ENCODE assay signal across 25 cellular contexts in genomic region chrX:122363112-122363511, GRCh38.
DNase-seq lines count a peak whose midpoint lies in the region; TF ChIP-seq lines count a peak whose summit lies in the region.
"Had no signal": no experiment of that assay in that cellular context is flagged by ENCODE, and none has a peak within 500 bp of the region (broad histone marks: within the 10 kb centered on the region; RNA-seq: fewer than 3 reads in every experiment).

No MANE protein-coding gene starts in this region.

- H3K9me3 ChIP-seq in spleen = no peaks in the 10 kb centered on the region
- H3K9me3 ChIP-seq: gastroesophageal sphincter, left ventricle myocardium inferior had no signal

- intact Hi-C loops in spleen (cut with DNase I; ENCODE audit: low total_unique reads) = no loop called here
- intact Hi-C loops in activated T-helper 2 cell treated with anti-CD3 and anti-CD28 coated beads, Interferon-gamma antibody, Interleukin-2, Interleukin-4, amounts not matched to agents 10 μg/mL and 5 μg/mL and 100 μg/mL, durations not matched to agents 14 hours and 24 hours and 36 hours (cut with micrococcal nuclease) = no loop called here

- H3K9me3 Mint-ChIP-seq in activated T-helper 2 cell treated with anti-CD3 and anti-CD28 coated beads, Interferon-gamma antibody, Interleukin-2, Interleukin-4, amounts not matched to agents 10 μg/mL and 5 μg/mL and 100 μg/mL, durations not matched to agents 14 hours and 24 hours and 36 hours = peaks cover 4% of the 10 kb centered on the region
- H3K9me3 Mint-ChIP-seq: activated naive CD8-positive, alpha-beta T cell treated with anti-CD3 and anti-CD28 coated beads, Interleukin-2, amount 50 U/mL, for 24 hours; activated T-cell treated with anti-CD3 and anti-CD28 coated beads, Interleukin-2, amount 50 U/mL, for 24 hours; stimulated activated naive CD8-positive, alpha-beta T cell treated with anti-CD3 and anti-CD28 coated beads, Interleukin-15, Interleukin-2, amounts not matched to agents 100 ng/mL and 50 ng/mL, for 24 hours had no signal

- no peak overlapping the region for H3K27ac ChIP-seq in spleen
- H3K27ac ChIP-seq: gastroesophageal sphincter, hepatocyte, left ventricle myocardium inferior had no signal

- H3K36me3 Mint-ChIP-seq in activated T-helper 2 cell treated with anti-CD3 and anti-CD28 coated beads, Interferon-gamma antibody, Interleukin-2, Interleukin-4, amounts not matched to agents 10 μg/mL and 5 μg/mL and 100 μg/mL, durations not matched to agents 14 hours and 24 hours and 36 hours (ENCODE audit: low read depth) = no peaks in the 10 kb centered on the region
- H3K36me3 Mint-ChIP-seq: CD4-positive, alpha-beta memory T cell; mesothelial cell of epicardium; naive B cell had no signal

- H3K36me3 ChIP-seq in spleen = no peaks in the 10 kb centered on the region
- H3K36me3 ChIP-seq: gastroesophageal sphincter, left ventricle myocardium inferior had no signal

- no peak overlapping the region for H3K27ac Mint-ChIP-seq in activated T-helper 2 cell treated with anti-CD3 and anti-CD28 coated beads, Interferon-gamma antibody, Interleukin-2, Interleukin-4, amounts not matched to agents 10 μg/mL and 5 μg/mL and 100 μg/mL, durations not matched to agents 14 hours and 24 hours and 36 hours
- H3K27ac Mint-ChIP-seq: activated naive CD8-positive, alpha-beta T cell treated with anti-CD3 and anti-CD28 coated beads, Interleukin-2, amount 50 U/mL, for 24 hours; activated T-cell treated with anti-CD3 and anti-CD28 coated beads, Interleukin-2, amount 50 U/mL, for 24 hours; CD4-positive, alpha-beta memory T cell; mesothelial cell of epicardium; naive B cell; stimulated activated naive CD8-positive, alpha-beta T cell treated with anti-CD3 and anti-CD28 coated beads, Interleukin-15, Interleukin-2, amounts not matched to agents 100 ng/mL and 50 ng/mL, for 24 hours; T-helper 17 cell had no signal

- TF ChIP-seq POLR2A in NB4 (IDR thresholded peaks at IDR 0.05; ENCODE audit: extremely low read depth, insufficient read length) (no peak), spleen (IDR thresholded peaks at IDR 0.05) (no peak)

- no peaks in the 10 kb centered on the region for H3K4me1 ChIP-seq in spleen
- H3K4me1 ChIP-seq: gastroesophageal sphincter, left ventricle myocardium inferior had no signal

- no peak overlapping the region for H3K4me3 ChIP-seq in NB4 (ENCODE audit: low read depth, low read length)
- H3K4me3 ChIP-seq in epithelial cell of esophagus (ENCODE audit: low read length) = no peak overlapping the region
- H3K4me3 ChIP-seq in spleen = no peak overlapping the region
- H3K4me3 ChIP-seq: gastroesophageal sphincter, hepatocyte, left ventricle myocardium inferior had no signal

- no peaks in the 10 kb centered on the region for H3K27me3 Mint-ChIP-seq in activated T-helper 2 cell treated with anti-CD3 and anti-CD28 coated beads, Interferon-gamma antibody, Interleukin-2, Interleukin-4, amounts not matched to agents 10 μg/mL and 5 μg/mL and 100 μg/mL, durations not matched to agents 14 hours and 24 hours and 36 hours (ENCODE audit: low read depth)
- H3K27me3 Mint-ChIP-seq: activated naive CD8-positive, alpha-beta T cell treated with anti-CD3 and anti-CD28 coated beads, Interleukin-2, amount 50 U/mL, for 24 hours; CD4-positive, alpha-beta memory T cell; naive B cell; stimulated activated naive CD8-positive, alpha-beta T cell treated with anti-CD3 and anti-CD28 coated beads, Interleukin-15, Interleukin-2, amounts not matched to agents 100 ng/mL and 50 ng/mL, for 24 hours; T-helper 17 cell had no signal

- no peaks in the 10 kb centered on the region for H3K4me1 Mint-ChIP-seq in activated T-helper 2 cell treated with anti-CD3 and anti-CD28 coated beads, Interferon-gamma antibody, Interleukin-2, Interleukin-4, amounts not matched to agents 10 μg/mL and 5 μg/mL and 100 μg/mL, durations not matched to agents 14 hours and 24 hours and 36 hours (ENCODE audit: low read depth)
- H3K4me1 Mint-ChIP-seq: activated naive CD8-positive, alpha-beta T cell treated with anti-CD3 and anti-CD28 coated beads, Interleukin-2, amount 50 U/mL, for 24 hours; CD4-positive, alpha-beta memory T cell; mesothelial cell of epicardium; naive B cell; T-helper 17 cell had no signal

- peak; percentile 5 for TF ChIP-seq CTCF in NB4 (IDR thresholded peaks at IDR 0.05; ENCODE audit: low read depth, low read length)
- no peak for TF ChIP-seq CTCF in epithelial cell of esophagus (IDR thresholded peaks at IDR 0.05; ENCODE audit: insufficient read depth, low read depth, low read length, missing control alignments)
- no peak for TF ChIP-seq CTCF in spleen (IDR thresholded peaks at IDR 0.05 in 8 of 11, conservative IDR thresholded peaks at IDR 0.05 in 3 of 11)

- no peaks in the 10 kb centered on the region for H3K27me3 ChIP-seq in spleen (replicated peaks in 1 of 7)
- H3K27me3 ChIP-seq: gastroesophageal sphincter, hepatocyte had no signal

- WGBS in spleen, 5 donors = 56 to 100% (median 71%) methylated on average over 1 to 5 of the region's 5 CpGs

- no peak overlapping the region for H3K4me3 Mint-ChIP-seq in activated T-helper 2 cell treated with anti-CD3 and anti-CD28 coated beads, Interferon-gamma antibody, Interleukin-2, Interleukin-4, amounts not matched to agents 10 μg/mL and 5 μg/mL and 100 μg/mL, durations not matched to agents 14 hours and 24 hours and 36 hours (ENCODE audit: low read depth)
- H3K4me3 Mint-ChIP-seq: activated naive CD8-positive, alpha-beta T cell treated with anti-CD3 and anti-CD28 coated beads, Interleukin-2, amount 50 U/mL, for 24 hours; activated T-cell treated with anti-CD3 and anti-CD28 coated beads, Interleukin-2, amount 50 U/mL, for 24 hours; CD4-positive, alpha-beta memory T cell; mesothelial cell of epicardium; naive B cell; stimulated activated naive CD8-positive, alpha-beta T cell treated with anti-CD3 and anti-CD28 coated beads, Interleukin-15, Interleukin-2, amounts not matched to agents 100 ng/mL and 50 ng/mL, for 24 hours; T-helper 17 cell had no signal

- DNase-seq in NCI-H524 treated with DMSO at 0.1 percent for 48 hours (lab: John Stamatoyannopoulos, UW) = peak; percentile 1
- DNase-seq in NCI-H524 (lab: John Stamatoyannopoulos, UW) = no peak
- DNase-seq in NB4 (ENCODE audit: low read depth) = peak; percentile 47
- DNase-seq in epithelial cell of esophagus (ENCODE audit: low read depth) = peak; percentile 8
- DNase-seq in spleen = peak; percentile 51
- DNase-seq in COR-L47 (lab: John Stamatoyannopoulos, UW) = no peak
- DNase-seq in activated T-helper 2 cell treated with anti-CD3 and anti-CD28 coated beads, Interferon-gamma antibody, Interleukin-2, Interleukin-4, amounts not matched to agents 10 μg/mL and 5 μg/mL and 100 μg/mL, durations not matched to agents 14 hours and 24 hours and 36 hours (ENCODE audit: low spot score) = no peak
- no peak for DNase-seq in GM19238 (ENCODE audit: insufficient read length, low spot score)
- DNase-seq: activated CD4-positive, alpha-beta T cell treated with anti-CD3 and anti-CD28 coated beads for 4 hours; activated gamma-delta T cell treated with Interleukin-2 at 50 U/mL for 16 hours; activated naive CD8-positive, alpha-beta T cell treated with anti-CD3 and anti-CD28 coated beads, Interleukin-2, amount 50 U/mL, for 24 hours; activated T-cell treated with anti-CD3 and anti-CD28 coated beads, Interleukin-2, amount 50 U/mL, for 24 hours; CD4-positive, alpha-beta memory T cell; left ventricle myocardium inferior; naive B cell; NCI-H1105; NCI-H2081; NCI-H345; NCI-H774; occipital lobe; T-helper 17 cell had no signal

Comparison
In these comparisons a context has a peak if more than half of its experiments do, and no peak if none do; other contexts are left out.
1. DNase-seq: peak in NCI-H524 treated with DMSO at 0.1 percent for 48 hours (single experiment), NB4 (single experiment), epithelial cell of esophagus (single experiment) and spleen (single experiment); none in NCI-H524 (0 of 2), COR-L47 (single experiment), activated T-helper 2 cell treated with anti-CD3 and anti-CD28 coated beads, Interferon-gamma antibody, Interleukin-2, Interleukin-4, amounts not matched to agents 10 μg/mL and 5 μg/mL and 100 μg/mL, durations not matched to agents 14 hours and 24 hours and 36 hours (single experiment) and GM19238 (single experiment).